ENCODE assay signal across 1 cellular context in genomic region chr1:76068542-76068941, GRCh38.
TF ChIP-seq lines count a peak whose summit lies in the region.

No MANE protein-coding gene starts in this region.

TF ChIP-seq in SK-N-SH, 30 proteins besides CTCF, POLR2A, EP300 and RAD21 (continued from another document):
- TF ChIP-seq REST (IDR thresholded peaks at IDR 0.05; ENCODE audit: low read depth, low read length), result no peak
- TF ChIP-seq FOXM1 (IDR thresholded peaks at IDR 0.05; ENCODE audit: low read depth), result 0 out of 2 replicates have a peak, but pooled peaks have one; percentile 25
- TF ChIP-seq, protein P1, sequence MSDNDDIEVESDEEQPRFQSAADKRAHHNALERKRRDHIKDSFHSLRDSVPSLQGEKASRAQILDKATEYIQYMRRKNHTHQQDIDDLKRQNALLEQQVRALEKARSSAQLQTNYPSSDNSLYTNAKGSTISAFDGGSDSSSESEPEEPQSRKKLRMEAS (IDR thresholded peaks at IDR 0.05; ENCODE audit: low read depth), result no peak
- TF ChIP-seq, protein P2, sequence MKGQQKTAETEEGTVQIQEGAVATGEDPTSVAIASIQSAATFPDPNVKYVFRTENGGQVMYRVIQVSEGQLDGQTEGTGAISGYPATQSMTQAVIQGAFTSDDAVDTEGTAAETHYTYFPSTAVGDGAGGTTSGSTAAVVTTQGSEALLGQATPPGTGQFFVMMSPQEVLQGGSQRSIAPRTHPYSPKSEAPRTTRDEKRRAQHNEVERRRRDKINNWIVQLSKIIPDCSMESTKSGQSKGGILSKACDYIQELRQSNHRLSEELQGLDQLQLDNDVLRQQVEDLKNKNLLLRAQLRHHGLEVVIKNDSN (IDR thresholded peaks at IDR 0.05; ENCODE audit: borderline replicate concordance, low read depth), result no peak
- no peak for TF ChIP-seq GATA2 (CRISPR knock-in tag; IDR thresholded peaks at IDR 0.05)
- TF ChIP-seq SIN3A (IDR thresholded peaks at IDR 0.05; ENCODE audit: borderline replicate concordance, low read depth, low read length), result no peak
- TF ChIP-seq ZBTB33 (IDR thresholded peaks at IDR 0.05; ENCODE audit: borderline replicate concordance, low read depth), result no peak
- no peak for TF ChIP-seq RFX5 (IDR thresholded peaks at IDR 0.05; ENCODE audit: low read length)
- peak; percentile 80 for TF ChIP-seq JUND (IDR thresholded peaks at IDR 0.05)
- TF ChIP-seq EZH2phosphoT487 (IDR thresholded peaks at IDR 0.05; ENCODE audit: borderline replicate concordance, low read depth), result no peak
- TF ChIP-seq CHD2 (IDR thresholded peaks at IDR 0.05; ENCODE audit: low read length, partially characterized antibody), result no peak
